Comparison of ENCODE assay signal across 10 cellular contexts in the genomic region with DNA sequence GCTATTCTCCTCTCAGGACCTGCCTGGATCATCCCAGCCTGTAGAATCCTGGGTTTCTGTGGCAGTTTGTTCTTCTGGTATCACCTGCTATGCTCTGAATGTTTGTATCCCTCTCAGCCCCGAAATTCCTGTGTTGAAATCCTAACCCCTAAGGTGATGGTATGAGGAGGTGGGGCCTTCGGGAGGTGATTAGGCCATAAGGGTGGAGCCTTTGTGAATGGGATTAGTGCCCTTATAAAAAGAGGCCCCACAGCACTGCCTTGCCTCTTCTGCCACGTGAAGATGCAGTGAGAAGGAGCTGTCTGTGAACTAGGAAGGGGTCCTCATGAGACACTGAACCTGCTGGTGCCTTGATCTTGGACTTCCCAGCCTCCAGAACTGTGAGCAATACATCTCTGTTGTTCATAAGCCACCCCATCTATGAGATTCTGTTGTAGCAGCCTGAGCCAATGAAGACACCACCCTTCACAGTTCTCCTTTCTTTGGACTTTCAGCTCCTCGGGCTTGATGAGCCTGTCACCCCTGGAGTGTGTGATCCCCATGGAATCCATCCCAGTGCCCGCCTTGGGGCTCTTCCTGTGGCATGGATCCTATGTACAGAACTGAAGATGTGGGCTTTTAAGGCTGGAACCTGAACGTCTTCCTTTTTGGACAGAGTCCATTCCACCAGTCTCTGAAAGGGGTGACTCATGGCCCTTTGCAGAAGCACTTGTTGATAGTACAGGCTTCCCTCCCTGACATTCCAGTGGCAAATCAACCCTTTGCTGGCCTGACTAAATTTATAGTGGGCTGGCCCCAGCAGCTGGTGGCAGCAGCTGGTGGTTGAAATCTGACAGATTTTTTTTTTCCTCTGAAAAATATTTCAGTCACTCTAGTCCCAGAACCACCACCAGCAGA.
DNase-seq lines count a peak whose midpoint lies in the region; ATAC-seq, FAIRE-seq and TF ChIP-seq lines count a peak whose summit lies in the region.
"Had no signal": no experiment of that assay in that cellular context is flagged by ENCODE, and none has a peak within 500 bp of the region (broad histone marks: within the 10 kb centered on the region; RNA-seq: fewer than 3 reads in every experiment).

No MANE protein-coding gene starts in this region.

- TF ChIP-seq CTCF in RWPE1 (conservative IDR thresholded peaks at IDR 0.05; ENCODE audit: low read depth): no peak
- TF ChIP-seq CTCF in fibroblast of villous mesenchyme (IDR thresholded peaks at IDR 0.05; ENCODE audit: insufficient read depth, low read depth, low read length): no peak
- no peak for TF ChIP-seq CTCF in pancreas (IDR thresholded peaks at IDR 0.05)

- intact Hi-C loops in pancreas (cut with DNase I): no loop called here

- no peak for FAIRE-seq in pancreas (lab: Jason Lieb, UNC)

- peak; percentile 90 for DNase-seq in DMS53 (lab: John Stamatoyannopoulos, UW)
- peak; percentile 85 for DNase-seq in RWPE1 (ENCODE audit: low spot score)
- peak; percentile 94 for DNase-seq in fibroblast of villous mesenchyme (ENCODE audit: low read depth)
- no peak for DNase-seq in pancreas
- no peak for DNase-seq in NCI-H510A treated with DMSO at 0.1 percent for 48 hours (lab: John Stamatoyannopoulos, UW)
- no peak for DNase-seq in NCI-H2107 (lab: John Stamatoyannopoulos, UW)
- no peak for DNase-seq in activated CD8-positive, alpha-beta memory T cell treated with anti-CD3 and anti-CD28 coated beads, Interleukin-2, amount 10 ng/mL, durations not matched to agents 7 days and 5 days
- DNase-seq in hypothalamus (lab: John Stamatoyannopoulos, UW): no peak
- DNase-seq: hippocampal formation had no signal

- no peaks in the 10 kb centered on the region for H3K36me3 ChIP-seq in pancreas

- no peaks in the 10 kb centered on the region for H3K9me3 ChIP-seq in pancreas

- no peaks in the 10 kb centered on the region for H3K4me1 Mint-ChIP-seq in activated CD8-positive, alpha-beta memory T cell treated with anti-CD3 and anti-CD28 coated beads, Interleukin-2, amount 10 ng/mL, durations not matched to agents 7 days and 5 days

- H3K27ac ChIP-seq in RWPE1 (peak overlapping the region; percentile 87), pancreas (peak overlapping the region in 1 of 4 donors; percentile 8)
- H3K27ac ChIP-seq: VCaP had no signal

- H3K4me1 ChIP-seq in pancreas: peaks cover 0 to 7% (median 0%) of the 10 kb centered on the region in 3 donors

- H3K27me3 ChIP-seq in pancreas: no peaks in the 10 kb centered on the region

- ATAC-seq in pancreas: peak in 3 of 4 donors; percentile 74 to 90 (median 87)
- no peak for ATAC-seq in activated CD8-positive, alpha-beta memory T cell treated with anti-CD3 and anti-CD28 coated beads, Interleukin-2, amount 10 ng/mL, durations not matched to agents 7 days and 5 days

- no peaks in the 10 kb centered on the region for H3K36me3 Mint-ChIP-seq in activated CD8-positive, alpha-beta memory T cell treated with anti-CD3 and anti-CD28 coated beads, Interleukin-2, amount 10 ng/mL, durations not matched to agents 7 days and 5 days

- CTCF ChIA-PET in RWPE1 (lab: Yijun Ruan, JAX): interaction anchor here (0.6 to 0.8 kb wide), 2 partner anchors 13 to 152 kb away, joined by 4 read pairs; a partner anchor contains a TSS
- CTCF ChIA-PET in activated CD8-positive, alpha-beta memory T cell treated with anti-CD3 and anti-CD28 coated beads, Interleukin-2, amount 10 ng/mL, durations not matched to agents 7 days and 5 days (lab: Charles Lee): interaction anchor here (1.8 kb wide), 1 partner anchor 15 kb away, joined by 4 read pairs; no protein-coding TSS in a partner anchor

- peak overlapping the region; percentile 44 for H3K4me3 ChIP-seq in fibroblast of villous mesenchyme (ENCODE audit: low read depth, low read length)
- H3K4me3 ChIP-seq in pancreas: no peak overlapping the region

- POLR2A ChIA-PET in RWPE1 (lab: Yijun Ruan, JAX; ENCODE audit: low non-redundant PET): no interaction called here

- no peak overlapping the region for H3K4me3 Mint-ChIP-seq in activated CD8-positive, alpha-beta memory T cell treated with anti-CD3 and anti-CD28 coated beads, Interleukin-2, amount 10 ng/mL, durations not matched to agents 7 days and 5 days

- no peaks in the 10 kb centered on the region for H3K27me3 Mint-ChIP-seq in activated CD8-positive, alpha-beta memory T cell treated with anti-CD3 and anti-CD28 coated beads, Interleukin-2, amount 10 ng/mL, durations not matched to agents 7 days and 5 days

- WGBS in pancreas, 2 donors: 79 to 81% methylated on average over 6 of the region's 6 CpGs

- H3K27ac Mint-ChIP-seq in activated CD8-positive, alpha-beta memory T cell treated with anti-CD3 and anti-CD28 coated beads, Interleukin-2, amount 10 ng/mL, durations not matched to agents 7 days and 5 days: no peak overlapping the region

- H3K9me3 Mint-ChIP-seq in activated CD8-positive, alpha-beta memory T cell treated with anti-CD3 and anti-CD28 coated beads, Interleukin-2, amount 10 ng/mL, durations not matched to agents 7 days and 5 days (ENCODE audit: low read depth): no peaks in the 10 kb centered on the region

Comparison
In these comparisons a context has a peak if more than half of its experiments do, and no peak if none do; other contexts are left out.
1. DNase-seq: peak in DMS53 (single experiment), RWPE1 (single experiment) and fibroblast of villous mesenchyme (single experiment); none in pancreas (0 of 6), NCI-H510A treated with DMSO at 0.1 percent for 48 hours (single experiment), NCI-H2107 (single experiment), activated CD8-positive, alpha-beta memory T cell treated with anti-CD3 and anti-CD28 coated beads, Interleukin-2, amount 10 ng/mL, durations not matched to agents 7 days and 5 days (single experiment) and hypothalamus (0 of 51).